15 cellular contexts compared by ENCODE assay signal in genomic region chr20:22429175-22430153, GRCh38.
"Had no signal": no experiment of that assay in that cellular context is flagged by ENCODE, and none has a peak within 500 bp of the region (broad histone marks: within the 10 kb centered on the region; RNA-seq: fewer than 3 reads in every experiment).

No MANE protein-coding gene starts in this region.

- H3K4me1 ChIP-seq: psoas muscle had no signal

- H3K36me3 ChIP-seq: cardiac muscle cell, left lung, stomach, thoracic aorta had no signal

- H3K27ac ChIP-seq: cardiac muscle cell, dorsolateral prefrontal cortex, left lung, psoas muscle, stomach, thoracic aorta had no signal

- DNase-seq: activated CD4-positive, alpha-beta T cell treated with anti-CD3 and anti-CD28 coated beads for 4 hours; activated CD8-positive, alpha-beta T cell treated with anti-CD3 and anti-CD28 coated beads for 36 hours; activated effector memory CD4-positive, alpha-beta T cell treated with Interleukin-2 at 50 U/mL for 16 hours; activated naive CD4-positive, alpha-beta T cell treated with anti-CD3 and anti-CD28 coated beads, Interleukin-2, amount 50 U/mL, for 16 hours; activated T-cell treated with anti-CD3 and anti-CD28 coated beads, Interleukin-2, amount 50 U/mL, for 4 hours; dorsolateral prefrontal cortex; erythroblast; left lung; psoas muscle; stimulated activated CD4-positive, alpha-beta T cell treated with anti-CD3 and anti-CD28 coated beads, Interleukin-1b, Interleukin-23, amount 100 ng/mL, for 48 hours; stomach; T-helper 17 cell had no signal

- H3K4me3 ChIP-seq: cardiac muscle cell, dorsolateral prefrontal cortex, left lung, psoas muscle, stomach, thoracic aorta had no signal

- ATAC-seq: activated CD8-positive, alpha-beta T cell treated with anti-CD3 and anti-CD28 coated beads for 36 hours; activated T-cell treated with anti-CD3 and anti-CD28 coated beads, Interleukin-2, amount 50 U/mL, for 4 hours; left lung; psoas muscle; sciatic nerve; T-helper 17 cell had no signal

- H3K9me3 ChIP-seq: left lung, psoas muscle, thoracic aorta had no signal

- H3K27me3 ChIP-seq: left lung had no signal
